ENCODE assay signal across 7 cellular contexts in the genomic region with DNA sequence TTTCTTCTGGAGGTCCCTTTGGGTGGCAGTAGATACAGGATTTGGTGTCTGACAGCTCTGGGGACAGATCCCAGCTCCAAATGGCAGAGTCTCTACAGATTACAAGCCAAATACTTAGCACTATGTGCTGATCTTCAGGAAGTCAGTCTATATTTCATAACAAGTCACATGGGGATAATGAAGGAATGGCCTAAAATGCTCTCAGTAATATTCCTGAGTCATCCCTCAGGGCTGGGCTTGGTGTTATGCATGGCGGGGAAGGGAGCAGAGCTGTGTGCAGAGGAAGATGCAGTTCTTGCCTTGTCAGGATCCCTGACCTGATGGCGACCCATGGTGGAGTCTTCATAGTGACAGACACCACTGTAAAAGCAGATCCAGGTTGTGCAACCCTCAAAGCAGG. TPM values are rescaled to one million over a fixed set of nuclear protein-coding genes. Genes with fewer than 3 reads are reported as not detected.
A peak's percentile ranks its signal among the peaks of the same experiment; 100 is the strongest.
DNase-seq lines count a peak whose midpoint lies in the region; ATAC-seq, FAIRE-seq and TF ChIP-seq lines count a peak whose summit lies in the region.
"Not testable (repeated sequence)": the region's sequence is repeated elsewhere in the genome, so short reads cannot be mapped to it uniquely, and the experiment has no call there.

No MANE protein-coding gene starts in this region.

- not testable (repeated sequence) for TF ChIP-seq POLR2A in body of pancreas (IDR thresholded peaks at IDR 0.05); heart left ventricle (IDR thresholded peaks at IDR 0.05); HepG2 (IDR thresholded peaks at IDR 0.05; ENCODE audit: insufficient read depth in 1 of 2, low read depth in 2 of 2, low read length in 2 of 2)

- H3K4me3 ChIP-seq in RWPE2 (ENCODE audit: severe bottlenecking); body of pancreas; heart left ventricle; HepG2 (replicated peaks in 1 of 3; ENCODE audit: insufficient read depth in 1 of 3, low read depth in 2 of 3, low read length in 3 of 3): not testable (repeated sequence)

- not testable (repeated sequence) for H3K9ac ChIP-seq in HepG2 (ENCODE audit: insufficient read depth, low read depth, low read length)

- WGBS in body of pancreas, 2 donors = no CpG with 5 or more reads among the region's 2 CpGs
- WGBS in heart left ventricle, 4 donors = 78 to 91% methylated on average over 1 to 2 of the region's 2 CpGs; no CpG with 5 or more reads in 2 of the 4 donors
- WGBS in HepG2 (ENCODE audit: low lambda C conversion rate) = 63% methylated on average over 1 of the region's 2 CpGs

- not testable (repeated sequence) for H3K27me3 ChIP-seq in RWPE2 (ENCODE audit: insufficient read depth, poor library complexity, severe bottlenecking); body of pancreas; heart left ventricle; HepG2 (ENCODE audit: control insufficient read depth in 1 of 2, insufficient read depth in 2 of 2, low read length in 2 of 2)

- POLR2A ChIA-PET in HepG2 (lab: Yijun Ruan, JAX) = not testable (repeated sequence)

- H3K79me2 ChIP-seq in HepG2 (ENCODE audit: insufficient read depth, low read length) = not testable (repeated sequence)

- intact Hi-C loops in body of pancreas (cut with DNase I); heart left ventricle (cut with DNase I); HepG2 (cut with micrococcal nuclease; ENCODE audit: unreplicated experiment); sciatic nerve (cut with DNase I): not testable (repeated sequence)

- H3K4me1 ChIP-seq in RWPE2 (ENCODE audit: insufficient read depth, poor library complexity, severe bottlenecking); body of pancreas; heart left ventricle; HepG2 (ENCODE audit: insufficient read depth, low read length): not testable (repeated sequence)

- not testable (repeated sequence) for H4K20me1 ChIP-seq in HepG2 (ENCODE audit: insufficient read depth, low read length)

- not testable (repeated sequence) for TF ChIP-seq EP300 in HepG2 (IDR thresholded peaks at IDR 0.05; ENCODE audit: low read depth in 2 of 2, low read length in 2 of 2); HepG2 (CRISPR knock-in tag; IDR thresholded peaks at IDR 0.05; ENCODE audit: borderline replicate concordance)

- CTCF ChIA-PET in HepG2 (lab: Yijun Ruan, JAX; ENCODE audit: low intra/inter-chr PET ratio, low total read pairs) = not testable (repeated sequence)

- DNase-seq in HCEC 1CT = peak; percentile 19
- DNase-seq in RWPE2 (ENCODE audit: low spot score); heart left ventricle; HepG2 (ENCODE audit: low spot score); sciatic nerve (ENCODE audit: low spot score): not testable (repeated sequence)
- DNase-seq in body of pancreas = peak in 1 of 4 donors; percentile 23

- H3K36me3 ChIP-seq in RWPE2 (ENCODE audit: low read depth); body of pancreas (replicated peaks in 1 of 2; ENCODE audit: insufficient read depth in 1 of 2, low read depth in 2 of 2); heart left ventricle; HepG2 (replicated peaks in 1 of 2; ENCODE audit: control insufficient read depth in 1 of 2, insufficient read depth in 2 of 2, low read length in 2 of 2): not testable (repeated sequence)

- not testable (repeated sequence) for H3K9me3 ChIP-seq in RWPE2 (ENCODE audit: severe bottlenecking); body of pancreas; heart left ventricle; HepG2 (ENCODE audit: low read length)

- ATAC-seq in RWPE2 (ENCODE audit: low read depth) = peak; percentile 64; the same call in 2 of the 3 replicates
- ATAC-seq in body of pancreas = peak; percentile 38
- ATAC-seq in esophagus mucosa = peak; percentile 90
- peak; percentile 47 to 94 (median 66) for ATAC-seq in heart left ventricle
- ATAC-seq in HepG2 = peak; percentile 55
- ATAC-seq in sciatic nerve = peak; percentile 91

- H2AFZ ChIP-seq in HepG2 (ENCODE audit: low read length) = not testable (repeated sequence)

- not testable (repeated sequence) for TF ChIP-seq RAD21 in HepG2 (CRISPR knock-in tag; IDR thresholded peaks at IDR 0.05)

- not testable (repeated sequence) for BruUV-seq in HepG2 (replicated peaks; lab: Mats Ljungman, UMichigan)

- not testable (repeated sequence) for FAIRE-seq in HepG2 (lab: Jason Lieb, UNC)

- not testable (repeated sequence) for H3K4me2 ChIP-seq in HepG2 (ENCODE audit: low read depth, low read length)

- in situ Hi-C loops in HepG2 (cut with HindIII; ENCODE audit: extremely low pct_ligation_motif_present, low pct_unique_long_range_greater_than_20kb) = not testable (repeated sequence)

- not testable (repeated sequence) for H3K27ac ChIP-seq in RWPE2 (ENCODE audit: poor library complexity, severe bottlenecking); body of pancreas; HepG2 (ENCODE audit: extremely low read length, insufficient read depth, low read length)
- peak overlapping the region in 1 of 12 donors; percentile 73 for H3K27ac ChIP-seq in heart left ventricle

- TF ChIP-seq CTCF in RWPE2 (IDR thresholded peaks at IDR 0.05; ENCODE audit: poor library complexity, severe bottlenecking); body of pancreas (IDR thresholded peaks at IDR 0.05); heart left ventricle (IDR thresholded peaks at IDR 0.05); HepG2 (CRISPR knock-in tag; IDR thresholded peaks at IDR 0.05): not testable (repeated sequence)

RNA-seq across cellular contexts. Expression of a gene that starts 10.0 kb away (rescaled TPM):
- total RNA-seq in body of pancreas (10 to 100 TPM; 20.8 to 35.3 TPM), esophagus mucosa (112 TPM), heart left ventricle (10 to 100 TPM; 16.9 to 48.0 (median 30.9) TPM), HepG2 (2016; rRNA removed; fragmentation: Illumina TruSeq; extraction: Trizol) (7.1 and 7.6 TPM in 2 replicates), sciatic nerve (56.6 TPM)
- polyA plus RNA-seq in heart left ventricle (10 to 100 TPM; 11.1 to 19.0 TPM), HepG2 (2011; rRNA removed) (13.5 and 14.6 TPM in 2 replicates)
- 48.6 and 52.8 TPM in 2 replicates for total RNA-seq in HepG2 (2016; cell fraction: cytosol; rRNA removed; fragmentation: Illumina TruSeq; extraction: Trizol; ENCODE audit: low read depth)
- total RNA-seq in HepG2 (2016; cell fraction: insoluble cytoplasmic fraction; rRNA removed; fragmentation: Illumina TruSeq; extraction: Trizol) = 6.8 and 8.8 TPM in 2 replicates
- total RNA-seq in HepG2 (2016; cell fraction: membrane; rRNA removed; fragmentation: Illumina TruSeq; extraction: Trizol) = 15.5 and 18.1 TPM in 2 replicates
- total RNA-seq in HepG2 (2016; cell fraction: nucleus; rRNA removed; fragmentation: Illumina TruSeq; extraction: Trizol) = 8.8 and 9.0 TPM in 2 replicates
- 5.3 and 7.9 TPM in 2 replicates for polyA plus RNA-seq in HepG2 (2011; cell fraction: cytosol; rRNA removed)
- polyA plus RNA-seq in HepG2 (2011; cell fraction: nucleus; rRNA removed) = 24.7 and 25.8 TPM in 2 replicates
- 5.7 and 11.4 TPM in 2 replicates for polyA plus RNA-seq in HepG2 (2012)
- 0.94 and 1.7 TPM in 2 replicates for polyA plus RNA-seq in HepG2 (2016; cell fraction: cytosol; fragmentation: Illumina TruSeq; extraction: Trizol; ENCODE audit: low read depth)
- 4.7 and 7.1 TPM in 2 replicates for polyA plus RNA-seq in HepG2 (2016; cell fraction: insoluble cytoplasmic fraction; fragmentation: Illumina TruSeq; extraction: Trizol; ENCODE audit: low read depth)
- polyA plus RNA-seq in HepG2 (2016; cell fraction: membrane; fragmentation: Illumina TruSeq; extraction: Trizol; ENCODE audit: low read depth) = 3.2 and 3.4 TPM in 2 replicates
- 12.1 and 12.9 TPM in 2 replicates for polyA plus RNA-seq in HepG2 (2016; cell fraction: nucleus; fragmentation: Illumina TruSeq; extraction: Trizol; ENCODE audit: insufficient read depth, low read depth)
- 64.3 and 116 TPM in 2 replicates for polyA minus RNA-seq in HepG2 (2011; rRNA and poly(A)+ RNA removed; ENCODE audit: low replicate concordance)
- 15.4 and 23.1 TPM in 2 replicates for polyA minus RNA-seq in HepG2 (2011; cell fraction: cytosol; rRNA and poly(A)+ RNA removed)
- polyA minus RNA-seq in HepG2 (2011; cell fraction: nucleus; rRNA and poly(A)+ RNA removed) = 22.1 and 31.3 TPM in 2 replicates

Comparison
In these comparisons a context has a peak if more than half of its experiments do, and no peak if none do; other contexts are left out.
1. ATAC-seq: peak in every context shown above with its lines; median percentile 91 in sciatic nerve; 90 in esophagus mucosa; 66 in heart left ventricle; 64 in RWPE2; 55 in HepG2; 38 in body of pancreas.